1 cellular context compared by ENCODE assay signal in genomic region chr16:80974649-80975376, GRCh38.
TF ChIP-seq lines count a peak whose summit lies in the region.

No MANE protein-coding gene starts in this region.

TF ChIP-seq in HepG2, 621 proteins besides CTCF, POLR2A, EP300 and RAD21 (continues in another document):
- no peak for TF ChIP-seq SYNCRIP (IDR thresholded peaks at IDR 0.05; ENCODE audit: insufficient read depth, low read depth, low read length)
- no peak for TF ChIP-seq TSC22D2 (CRISPR knock-in tag; IDR thresholded peaks at IDR 0.05; ENCODE audit: borderline replicate concordance)
- no peak for TF ChIP-seq ZBTB43 (CRISPR knock-in tag; conservative IDR thresholded peaks at IDR 0.05)
- TF ChIP-seq ZNF496 (CRISPR knock-in tag; IDR thresholded peaks at IDR 0.05; ENCODE audit: insufficient replicate concordance), result no peak
- TF ChIP-seq ZGPAT (CRISPR knock-in tag; IDR thresholded peaks at IDR 0.05), result no peak
- TF ChIP-seq ZNF761 (CRISPR knock-in tag; conservative IDR thresholded peaks at IDR 0.05), result no peak
- no peak for TF ChIP-seq BCL6 (CRISPR knock-in tag; IDR thresholded peaks at IDR 0.05)
- no peak for TF ChIP-seq ZNF34 (CRISPR knock-in tag; IDR thresholded peaks at IDR 0.05; ENCODE audit: borderline replicate concordance)
- TF ChIP-seq, protein P1, sequence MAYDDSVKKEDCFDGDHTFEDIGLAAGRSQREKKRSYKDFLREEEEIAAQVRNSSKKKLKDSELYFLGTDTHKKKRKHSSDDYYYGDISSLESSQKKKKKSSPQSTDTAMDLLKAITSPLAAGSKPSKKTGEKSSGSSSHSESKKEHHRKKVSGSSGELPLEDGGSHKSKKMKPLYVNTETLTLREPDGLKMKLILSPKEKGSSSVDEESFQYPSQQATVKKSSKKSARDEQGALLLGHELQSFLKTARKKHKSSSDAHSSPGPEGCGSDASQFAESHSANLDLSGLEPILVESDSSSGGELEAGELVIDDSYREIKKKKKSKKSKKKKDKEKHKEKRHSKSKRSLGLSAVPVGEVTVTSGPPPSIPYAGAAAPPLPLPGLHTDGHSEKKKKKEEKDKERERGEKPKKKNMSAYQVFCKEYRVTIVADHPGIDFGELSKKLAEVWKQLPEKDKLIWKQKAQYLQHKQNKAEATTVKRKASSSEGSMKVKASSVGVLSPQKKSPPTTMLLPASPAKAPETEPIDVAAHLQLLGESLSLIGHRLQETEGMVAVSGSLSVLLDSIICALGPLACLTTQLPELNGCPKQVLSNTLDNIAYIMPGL (CRISPR knock-in tag; IDR thresholded peaks at IDR 0.05; ENCODE audit: borderline replicate concordance in 1 of 2, low read depth in 1 of 2), result peak in 1 of 2 experiments; percentile 26; a peak in 1 of 4 replicates
- TF ChIP-seq ZNF275 (CRISPR knock-in tag; IDR thresholded peaks at IDR 0.05; ENCODE audit: borderline replicate concordance), result no peak
- TF ChIP-seq ZNF749 (CRISPR knock-in tag; IDR thresholded peaks at IDR 0.05; ENCODE audit: borderline replicate concordance), result no peak
- no peak for TF ChIP-seq ZMYM2 (CRISPR knock-in tag; IDR thresholded peaks at IDR 0.05)
- TF ChIP-seq SAP130 (CRISPR knock-in tag; IDR thresholded peaks at IDR 0.05; ENCODE audit: low read depth), result no peak
- no peak for TF ChIP-seq GLMP (CRISPR knock-in tag; IDR thresholded peaks at IDR 0.05; ENCODE audit: borderline replicate concordance)
- TF ChIP-seq PLRG1 (conservative IDR thresholded peaks at IDR 0.05), result no peak
- TF ChIP-seq HMG20A (CRISPR knock-in tag; IDR thresholded peaks at IDR 0.05; ENCODE audit: borderline replicate concordance), result peak; percentile 31; the same call in 1 of the 2 replicates
- no peak for TF ChIP-seq ZNF274 (CRISPR knock-in tag; IDR thresholded peaks at IDR 0.05)
- no peak for TF ChIP-seq RFX1 (IDR thresholded peaks at IDR 0.05)
- TF ChIP-seq SMC3 (IDR thresholded peaks at IDR 0.05; ENCODE audit: low read length), result no peak
- TF ChIP-seq, protein P2, sequence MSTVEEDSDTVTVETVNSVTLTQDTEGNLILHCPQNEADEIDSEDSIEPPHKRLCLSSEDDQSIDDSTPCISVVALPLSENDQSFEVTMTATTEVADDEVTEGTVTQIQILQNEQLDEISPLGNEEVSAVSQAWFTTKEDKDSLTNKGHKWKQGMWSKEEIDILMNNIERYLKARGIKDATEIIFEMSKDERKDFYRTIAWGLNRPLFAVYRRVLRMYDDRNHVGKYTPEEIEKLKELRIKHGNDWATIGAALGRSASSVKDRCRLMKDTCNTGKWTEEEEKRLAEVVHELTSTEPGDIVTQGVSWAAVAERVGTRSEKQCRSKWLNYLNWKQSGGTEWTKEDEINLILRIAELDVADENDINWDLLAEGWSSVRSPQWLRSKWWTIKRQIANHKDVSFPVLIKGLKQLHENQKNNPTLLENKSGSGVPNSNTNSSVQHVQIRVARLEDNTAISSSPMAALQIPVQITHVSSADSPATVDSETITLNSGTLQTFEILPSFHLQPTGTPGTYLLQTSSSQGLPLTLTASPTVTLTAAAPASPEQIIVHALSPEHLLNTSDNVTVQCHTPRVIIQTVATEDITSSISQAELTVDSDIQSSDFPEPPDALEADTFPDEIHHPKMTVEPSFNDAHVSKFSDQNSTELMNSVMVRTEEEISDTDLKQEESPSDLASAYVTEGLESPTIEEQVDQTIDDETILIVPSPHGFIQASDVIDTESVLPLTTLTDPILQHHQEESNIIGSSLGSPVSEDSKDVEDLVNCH (CRISPR knock-in tag; IDR thresholded peaks at IDR 0.05), result no peak
- TF ChIP-seq KAT8 (CRISPR knock-in tag; IDR thresholded peaks at IDR 0.05), result no peak
- 0 out of 2 replicates have a peak, but pooled peaks have one; percentile 8 for TF ChIP-seq RXRB (CRISPR knock-in tag; IDR thresholded peaks at IDR 0.05; ENCODE audit: borderline replicate concordance)
- no peak for TF ChIP-seq ZSCAN25 (CRISPR knock-in tag; IDR thresholded peaks at IDR 0.05)
- TF ChIP-seq ZKSCAN5 (CRISPR knock-in tag; IDR thresholded peaks at IDR 0.05), result no peak
- no peak for TF ChIP-seq MZF1 (CRISPR knock-in tag; IDR thresholded peaks at IDR 0.05; ENCODE audit: borderline replicate concordance)
- TF ChIP-seq, protein P3, sequence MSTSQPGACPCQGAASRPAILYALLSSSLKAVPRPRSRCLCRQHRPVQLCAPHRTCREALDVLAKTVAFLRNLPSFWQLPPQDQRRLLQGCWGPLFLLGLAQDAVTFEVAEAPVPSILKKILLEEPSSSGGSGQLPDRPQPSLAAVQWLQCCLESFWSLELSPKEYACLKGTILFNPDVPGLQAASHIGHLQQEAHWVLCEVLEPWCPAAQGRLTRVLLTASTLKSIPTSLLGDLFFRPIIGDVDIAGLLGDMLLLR (CRISPR knock-in tag; IDR thresholded peaks at IDR 0.05), result no peak
- TF ChIP-seq ZNF670 (CRISPR knock-in tag; IDR thresholded peaks at IDR 0.05; ENCODE audit: borderline replicate concordance), result 0 out of 2 replicates have a peak, but pooled peaks have one; percentile 17
- 0 out of 2 replicates have a peak, but pooled peaks have one; percentile 17 for TF ChIP-seq TBX2 (CRISPR knock-in tag; IDR thresholded peaks at IDR 0.05; ENCODE audit: borderline replicate concordance)
- peak; percentile 55; the same call in 1 of the 2 replicates for TF ChIP-seq REPIN1 (CRISPR knock-in tag; IDR thresholded peaks at IDR 0.05; ENCODE audit: borderline replicate concordance, low read depth)
- TF ChIP-seq, protein P4, sequence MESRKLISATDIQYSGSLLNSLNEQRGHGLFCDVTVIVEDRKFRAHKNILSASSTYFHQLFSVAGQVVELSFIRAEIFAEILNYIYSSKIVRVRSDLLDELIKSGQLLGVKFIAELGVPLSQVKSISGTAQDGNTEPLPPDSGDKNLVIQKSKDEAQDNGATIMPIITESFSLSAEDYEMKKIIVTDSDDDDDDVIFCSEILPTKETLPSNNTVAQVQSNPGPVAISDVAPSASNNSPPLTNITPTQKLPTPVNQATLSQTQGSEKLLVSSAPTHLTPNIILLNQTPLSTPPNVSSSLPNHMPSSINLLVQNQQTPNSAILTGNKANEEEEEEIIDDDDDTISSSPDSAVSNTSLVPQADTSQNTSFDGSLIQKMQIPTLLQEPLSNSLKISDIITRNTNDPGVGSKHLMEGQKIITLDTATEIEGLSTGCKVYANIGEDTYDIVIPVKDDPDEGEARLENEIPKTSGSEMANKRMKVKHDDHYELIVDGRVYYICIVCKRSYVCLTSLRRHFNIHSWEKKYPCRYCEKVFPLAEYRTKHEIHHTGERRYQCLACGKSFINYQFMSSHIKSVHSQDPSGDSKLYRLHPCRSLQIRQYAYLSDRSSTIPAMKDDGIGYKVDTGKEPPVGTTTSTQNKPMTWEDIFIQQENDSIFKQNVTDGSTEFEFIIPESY (CRISPR knock-in tag; IDR thresholded peaks at IDR 0.05), result no peak
- TF ChIP-seq ZNF609 (CRISPR knock-in tag; IDR thresholded peaks at IDR 0.05; ENCODE audit: borderline replicate concordance), result no peak
- TF ChIP-seq, protein P5, sequence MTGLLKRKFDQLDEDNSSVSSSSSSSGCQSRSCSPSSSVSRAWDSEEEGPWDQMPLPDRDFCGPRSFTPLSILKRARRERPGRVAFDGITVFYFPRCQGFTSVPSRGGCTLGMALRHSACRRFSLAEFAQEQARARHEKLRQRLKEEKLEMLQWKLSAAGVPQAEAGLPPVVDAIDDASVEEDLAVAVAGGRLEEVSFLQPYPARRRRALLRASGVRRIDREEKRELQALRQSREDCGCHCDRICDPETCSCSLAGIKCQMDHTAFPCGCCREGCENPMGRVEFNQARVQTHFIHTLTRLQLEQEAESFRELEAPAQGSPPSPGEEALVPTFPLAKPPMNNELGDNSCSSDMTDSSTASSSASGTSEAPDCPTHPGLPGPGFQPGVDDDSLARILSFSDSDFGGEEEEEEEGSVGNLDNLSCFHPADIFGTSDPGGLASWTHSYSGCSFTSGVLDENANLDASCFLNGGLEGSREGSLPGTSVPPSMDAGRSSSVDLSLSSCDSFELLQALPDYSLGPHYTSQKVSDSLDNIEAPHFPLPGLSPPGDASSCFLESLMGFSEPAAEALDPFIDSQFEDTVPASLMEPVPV (CRISPR knock-in tag; IDR thresholded peaks at IDR 0.05), result no peak
- TF ChIP-seq HNRNPK (IDR thresholded peaks at IDR 0.05; ENCODE audit: low read depth, low read length, poor library complexity, severe bottlenecking), result no peak
- TF ChIP-seq ZNF558 (CRISPR knock-in tag; IDR thresholded peaks at IDR 0.05; ENCODE audit: borderline replicate concordance), result no peak
- TF ChIP-seq ZNF451 (CRISPR knock-in tag; IDR thresholded peaks at IDR 0.05), result no peak
- TF ChIP-seq ZNF660 (CRISPR knock-in tag; IDR thresholded peaks at IDR 0.05; ENCODE audit: borderline replicate concordance, low read depth), result no peak
- TF ChIP-seq SP140L (CRISPR knock-in tag; IDR thresholded peaks at IDR 0.05; ENCODE audit: borderline replicate concordance), result 0 out of 2 replicates have a peak, but pooled peaks have one; percentile 52
- no peak for TF ChIP-seq REL (CRISPR knock-in tag; conservative IDR thresholded peaks at IDR 0.05)
- TF ChIP-seq GABPB1 (CRISPR knock-in tag; IDR thresholded peaks at IDR 0.05), result no peak
- no peak for TF ChIP-seq ZNF878 (CRISPR knock-in tag; IDR thresholded peaks at IDR 0.05)
- no peak for TF ChIP-seq BRD4 (CRISPR knock-in tag; IDR thresholded peaks at IDR 0.05)
- no peak for TF ChIP-seq ZZZ3 (CRISPR knock-in tag; IDR thresholded peaks at IDR 0.05; ENCODE audit: borderline replicate concordance)
